Comparison of ENCODE assay signal across 8 cellular contexts in genomic region chr16:23149267-23149992, GRCh38. TPM values are rescaled to one million over a fixed set of nuclear protein-coding genes. Genes with fewer than 3 reads are reported as not detected.
DNase-seq lines count a peak whose midpoint lies in the region; ATAC-seq, FAIRE-seq and TF ChIP-seq lines count a peak whose summit lies in the region.

Gene USP31, minus strand, starts transcription at chr16:23149452. Its CDS starts 182 bp downstream, at chr16:23149270.

- under 1% methylated on average over 56 of the region's 75 CpGs for WGBS in prostate gland

- H3K4me3 ChIP-seq in ascending aorta (peak within 1 kb of the TSS; percentile 76 to 88), right atrium auricular region (peak within 1 kb of the TSS; percentile 55 to 69), prostate gland (peak within 1 kb of the TSS; percentile 61 to 66)

- H3K27ac ChIP-seq in ascending aorta (peak within 1 kb of the TSS; percentile 75 to 83), right atrium auricular region (peak within 1 kb of the TSS; percentile 79 to 80), prostate gland (peak within 1 kb of the TSS; percentile 86)

- peak; percentile 87 for DNase-seq in GM18507 (ENCODE audit: extremely low spot score, insufficient read length, low read depth)
- peak; percentile 86 for DNase-seq in NCI-H187 treated with DMSO at 0.1 percent for 48 hours (lab: John Stamatoyannopoulos, UW)
- DNase-seq in T-helper 2 cell: peak; percentile 75 to 94 (median 83)
- DNase-seq in ascending aorta (ENCODE audit: low spot score in 2 of 2): peak; percentile 82 to 97
- DNase-seq in right atrium auricular region (ENCODE audit: low spot score): peak; percentile 95
- DNase-seq in prostate gland (ENCODE audit: low spot score): peak; percentile 97
- DNase-seq in ureter (ENCODE audit: low spot score): peak; percentile 96

- peak; percentile 93 for ATAC-seq in HG02973 (IDR thresholded peaks at IDR 0.05; ENCODE audit: unreplicated experiment)

- H3K27me3 ChIP-seq in ascending aorta (no peaks in the 10 kb centered on the region), right atrium auricular region (no peaks in the 10 kb centered on the region), prostate gland (replicated peaks; ENCODE audit: insufficient read depth) (no peaks in the 10 kb centered on the region)

- intact Hi-C loops in ascending aorta (cut with DNase I) (loop anchor here (1.0 to 10.0 kb wide), 7 partner anchors 17 to 1995 kb away; partner anchors contain the start of genes DNAH3, LDAF1 and METTL9), prostate gland (cut with DNase I) (loop anchor here (5.0 kb wide), 1 partner anchor 77 kb away; no protein-coding TSS in a partner anchor)

- TF ChIP-seq CTCF in ascending aorta (IDR thresholded peaks at IDR 0.05) (no peak), right atrium auricular region (IDR thresholded peaks at IDR 0.05) (no peak), prostate gland (IDR thresholded peaks at IDR 0.05) (peak in 1 of 4 experiments; percentile 24)

- H3K4me1 ChIP-seq in ascending aorta: peaks cover 3 to 31% of the 10 kb centered on the region in 2 donors
- H3K4me1 ChIP-seq in right atrium auricular region: peaks cover 0 to 46% of the 10 kb centered on the region in 2 donors
- H3K4me1 ChIP-seq in prostate gland (replicated peaks): peaks cover 8% of the 10 kb centered on the region

- no peak for TF ChIP-seq POLR2A in prostate gland (IDR thresholded peaks at IDR 0.05)

- H3K9me3 ChIP-seq in ascending aorta (no peaks in the 10 kb centered on the region), right atrium auricular region (no peaks in the 10 kb centered on the region), prostate gland (no peaks in the 10 kb centered on the region)

- peak; percentile 74 for FAIRE-seq in GM18507 (lab: Jason Lieb, UNC)

- H3K36me3 ChIP-seq in ascending aorta (no peaks in the 10 kb centered on the region), right atrium auricular region (no peaks in the 10 kb centered on the region), prostate gland (no peaks in the 10 kb centered on the region)

RNA-seq across cellular contexts. Expression of gene USP31, which starts in this region (rescaled TPM):
- total RNA-seq in ascending aorta: 6.2 TPM
- total RNA-seq in right atrium auricular region: 10 to 100 TPM; 19.7 to 29.0 TPM
- total RNA-seq in prostate gland: 10 to 100 TPM; 16.2 to 67.3 TPM
- total RNA-seq in ureter: 58.2 TPM

Comparison
In these comparisons a context has a peak if more than half of its experiments do, and no peak if none do; other contexts are left out.
1. Peak in every context shown above with its lines: DNase-seq, ATAC-seq, H3K4me3 ChIP-seq and H3K27ac ChIP-seq.